In genomic region chr5:151101151-151101550, GRCh38 we compare ENCODE assay signal across 1 cellular context.
TF ChIP-seq lines count a peak whose summit lies in the region.

No MANE protein-coding gene starts in this region.

TF ChIP-seq in GM23338, 12 proteins besides CTCF, POLR2A, EP300 and RAD21 (continued from another document):
- TF ChIP-seq REST (IDR thresholded peaks at IDR 0.05; ENCODE audit: unreplicated experiment) (no peak), NANOG (IDR thresholded peaks at IDR 0.05; ENCODE audit: borderline replicate concordance) (no peak), STAT1 (IDR thresholded peaks at IDR 0.05; ENCODE audit: unreplicated experiment) (no peak), EZH2 (IDR thresholded peaks at IDR 0.05; ENCODE audit: low read depth, unreplicated experiment) (no peak), ZNF462 (CRISPR knock-in tag; IDR thresholded peaks at IDR 0.05) (no peak)
